ENCODE assay signal across 8 cellular contexts in genomic region chr13:64471916-64472315, GRCh38.
DNase-seq lines count a peak whose midpoint lies in the region; TF ChIP-seq lines count a peak whose summit lies in the region.

No MANE protein-coding gene starts in this region.

- H3K9ac ChIP-seq in mesendoderm (ENCODE audit: low read length), result no peak overlapping the region

- no peak overlapping the region for H2BK15ac ChIP-seq in mesendoderm (replicated peaks; ENCODE audit: low read depth)

- H3K79me2 ChIP-seq in mesendoderm (ENCODE audit: control insufficient read depth, insufficient read depth, low read length), result no peaks in the 10 kb centered on the region

- H2BK120ac ChIP-seq in mesendoderm (ENCODE audit: low read depth, low read length), result no peak overlapping the region

- no peak overlapping the region for H3K27ac ChIP-seq in mesendoderm (ENCODE audit: low read depth, low read length)

- H3K23ac ChIP-seq in mesendoderm (ENCODE audit: low read length), result no peak overlapping the region

- no peaks in the 10 kb centered on the region for H3K27me3 ChIP-seq in mesendoderm (ENCODE audit: insufficient read depth, low read length, poor library complexity)

- no peak overlapping the region for H2AK5ac ChIP-seq in mesendoderm (ENCODE audit: low read length)

- no peak overlapping the region for H3K4me2 ChIP-seq in mesendoderm (ENCODE audit: low read length)

- H3K4me3 ChIP-seq in astrocyte of the spinal cord (ENCODE audit: low read depth, low read length) (no peak overlapping the region), mesendoderm (ENCODE audit: low read length) (no peak overlapping the region)

- no peaks in the 10 kb centered on the region for H3K4me1 Mint-ChIP-seq in activated naive CD8-positive, alpha-beta T cell treated with anti-CD3 and anti-CD28 coated beads for 36 hours

- no peak overlapping the region for H3K56ac ChIP-seq in mesendoderm (ENCODE audit: low read length)

- H3K36me3 Mint-ChIP-seq in activated naive CD8-positive, alpha-beta T cell treated with anti-CD3 and anti-CD28 coated beads for 36 hours, result no peaks in the 10 kb centered on the region

- in situ Hi-C loops in G401 (cut with HindIII; ENCODE audit: low sequenced_read_pairs) (no loop called here), astrocyte of the spinal cord (cut with HindIII; ENCODE audit: low sequenced_read_pairs) (no loop called here)

- H3K4me3 Mint-ChIP-seq in activated naive CD8-positive, alpha-beta T cell treated with anti-CD3 and anti-CD28 coated beads for 36 hours, result no peak overlapping the region

- no CpG with 5 or more reads among the region's 2 CpGs for WGBS in mesendoderm (ENCODE audit: extremely low coverage, insufficient coverage, low lambda C conversion rate)

- H3K79me1 ChIP-seq in mesendoderm (ENCODE audit: low read length), result no peaks in the 10 kb centered on the region

- no peak overlapping the region for H4K5ac ChIP-seq in mesendoderm (ENCODE audit: low read length)

- H2BK5ac ChIP-seq in mesendoderm (ENCODE audit: low read length), result no peak overlapping the region

- TF ChIP-seq CTCF in astrocyte of the spinal cord (IDR thresholded peaks at IDR 0.05; ENCODE audit: low read depth, low read length), result peak; percentile 42

- no peaks in the 10 kb centered on the region for H3K27me3 Mint-ChIP-seq in activated naive CD8-positive, alpha-beta T cell treated with anti-CD3 and anti-CD28 coated beads for 36 hours

- no peak overlapping the region for H3K4ac ChIP-seq in mesendoderm (ENCODE audit: low read depth, low read length)

- H3K18ac ChIP-seq in mesendoderm (ENCODE audit: low read length), result no peak overlapping the region

- H3K4me1 ChIP-seq in mesendoderm (ENCODE audit: control insufficient read depth, low read depth, low read length), result no peaks in the 10 kb centered on the region

- no peaks in the 10 kb centered on the region for H3K9me3 Mint-ChIP-seq in activated naive CD8-positive, alpha-beta T cell treated with anti-CD3 and anti-CD28 coated beads for 36 hours

- H3K36me3 ChIP-seq in mesendoderm (ENCODE audit: control insufficient read depth, insufficient read depth, low read length), result no peaks in the 10 kb centered on the region

- no peak overlapping the region for H4K8ac ChIP-seq in mesendoderm (ENCODE audit: low read depth, low read length)

- peak; percentile 16 for DNase-seq in G401 (ENCODE audit: low spot score)
- peak; percentile 34 for DNase-seq in NCI-H146 (lab: John Stamatoyannopoulos, UW)
- peak; percentile 65 for DNase-seq in astrocyte of the spinal cord (ENCODE audit: low read depth, low spot score)
- DNase-seq in mesendoderm, result peak; percentile 46
- DNase-seq in NCI-H774 (lab: John Stamatoyannopoulos, UW), result no peak
- no peak for DNase-seq in activated CD8-positive, alpha-beta memory T cell treated with anti-CD3 and anti-CD28 coated beads, Interleukin-2, amount 50 U/mL, for 4 hours
- no peak for DNase-seq in activated naive CD8-positive, alpha-beta T cell treated with anti-CD3 and anti-CD28 coated beads for 36 hours
- DNase-seq in activated naive CD4-positive, alpha-beta T cell treated with anti-CD3 and anti-CD28 coated beads, Interleukin-2, amount 50 U/mL, for 16 hours, result no peak

- no peak overlapping the region for H3K27ac Mint-ChIP-seq in activated naive CD8-positive, alpha-beta T cell treated with anti-CD3 and anti-CD28 coated beads for 36 hours

Comparison
In these comparisons a context has a peak if more than half of its experiments do, and no peak if none do; other contexts are left out.
1. DNase-seq: peak in G401 (single experiment), NCI-H146 (single experiment), astrocyte of the spinal cord (single experiment) and mesendoderm (single experiment); none in NCI-H774 (single experiment), activated CD8-positive, alpha-beta memory T cell treated with anti-CD3 and anti-CD28 coated beads, Interleukin-2, amount 50 U/mL, for 4 hours (single experiment), activated naive CD8-positive, alpha-beta T cell treated with anti-CD3 and anti-CD28 coated beads for 36 hours (single experiment) and activated naive CD4-positive, alpha-beta T cell treated with anti-CD3 and anti-CD28 coated beads, Interleukin-2, amount 50 U/mL, for 16 hours (single experiment).